In the genomic region with DNA sequence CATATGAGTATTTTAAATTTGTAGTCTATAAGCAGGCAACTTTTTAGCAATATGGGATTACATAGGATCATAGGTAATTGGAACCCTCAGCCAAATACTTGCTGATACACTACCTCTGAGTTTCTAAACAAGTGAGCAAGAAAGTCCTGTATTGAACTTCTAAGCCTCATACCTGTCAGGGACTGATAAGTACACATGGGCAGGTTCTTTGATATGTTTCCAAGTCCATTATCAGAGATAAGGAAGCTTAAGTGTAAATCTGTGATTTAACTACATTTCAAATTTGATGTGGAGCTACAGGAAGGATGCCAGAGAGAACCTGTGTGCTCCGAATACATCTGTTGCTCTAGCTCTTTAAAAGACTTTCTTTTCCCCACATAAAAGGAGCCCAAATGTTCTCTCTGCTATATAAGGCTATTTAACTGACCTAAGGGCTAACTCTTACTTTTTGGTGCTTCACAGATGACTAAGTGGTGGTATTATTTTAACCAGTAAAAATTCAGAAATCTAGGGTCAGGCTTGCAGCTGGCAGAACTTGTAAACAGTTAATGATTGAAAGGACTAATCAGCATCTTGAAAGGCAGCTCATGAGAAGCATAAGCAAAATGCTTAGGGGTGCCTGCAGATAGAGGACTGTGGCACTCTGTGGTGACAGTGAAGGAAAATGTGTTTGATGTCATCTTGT, we compare ENCODE assay signal across 1 cellular context.
TF ChIP-seq lines count a peak whose summit lies in the region.

No MANE protein-coding gene starts in this region.

TF ChIP-seq in SK-N-SH, 30 proteins besides CTCF, POLR2A, EP300 and RAD21 (continued from another document):
- TF ChIP-seq, protein P1, sequence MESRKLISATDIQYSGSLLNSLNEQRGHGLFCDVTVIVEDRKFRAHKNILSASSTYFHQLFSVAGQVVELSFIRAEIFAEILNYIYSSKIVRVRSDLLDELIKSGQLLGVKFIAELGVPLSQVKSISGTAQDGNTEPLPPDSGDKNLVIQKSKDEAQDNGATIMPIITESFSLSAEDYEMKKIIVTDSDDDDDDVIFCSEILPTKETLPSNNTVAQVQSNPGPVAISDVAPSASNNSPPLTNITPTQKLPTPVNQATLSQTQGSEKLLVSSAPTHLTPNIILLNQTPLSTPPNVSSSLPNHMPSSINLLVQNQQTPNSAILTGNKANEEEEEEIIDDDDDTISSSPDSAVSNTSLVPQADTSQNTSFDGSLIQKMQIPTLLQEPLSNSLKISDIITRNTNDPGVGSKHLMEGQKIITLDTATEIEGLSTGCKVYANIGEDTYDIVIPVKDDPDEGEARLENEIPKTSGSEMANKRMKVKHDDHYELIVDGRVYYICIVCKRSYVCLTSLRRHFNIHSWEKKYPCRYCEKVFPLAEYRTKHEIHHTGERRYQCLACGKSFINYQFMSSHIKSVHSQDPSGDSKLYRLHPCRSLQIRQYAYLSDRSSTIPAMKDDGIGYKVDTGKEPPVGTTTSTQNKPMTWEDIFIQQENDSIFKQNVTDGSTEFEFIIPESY (IDR thresholded peaks at IDR 0.05; ENCODE audit: borderline replicate concordance, low read depth), result no peak
- TF ChIP-seq RXRA (IDR thresholded peaks at IDR 0.05; ENCODE audit: borderline replicate concordance, low read depth) (no peak), ELF1 (IDR thresholded peaks at IDR 0.05) (no peak), SMC3 (IDR thresholded peaks at IDR 0.05; ENCODE audit: low read depth, low read length) (no peak), YY1 (IDR thresholded peaks at IDR 0.05; ENCODE audit: low read depth) (no peak), GATA2 (CRISPR knock-in tag; IDR thresholded peaks at IDR 0.05) (no peak)
